ENCODE assay signal across 17 cellular contexts in genomic region chr6:85920782-85921181, GRCh38.
DNase-seq lines count a peak whose midpoint lies in the region; ATAC-seq and TF ChIP-seq lines count a peak whose summit lies in the region.
"Had no signal": no experiment of that assay in that cellular context is flagged by ENCODE, and none has a peak within 500 bp of the region (broad histone marks: within the 10 kb centered on the region; RNA-seq: fewer than 3 reads in every experiment).

No MANE protein-coding gene starts in this region.

- TF ChIP-seq RAD21 in Ishikawa (IDR thresholded peaks at IDR 0.05; ENCODE audit: low read depth), result no peak

- peak; percentile 84 for DNase-seq in NCI-H2029 (lab: John Stamatoyannopoulos, UW)
- DNase-seq in cerebellar cortex (ENCODE audit: low spot score), result peak; percentile 98
- peak; percentile 18 for DNase-seq in middle frontal gyrus (ENCODE audit: extremely low spot score, low spot score)
- no peak for DNase-seq in activated effector memory CD4-positive, alpha-beta T cell treated with Interleukin-2 at 50 U/mL for 16 hours
- no peak for DNase-seq in stimulated activated CD4-positive, alpha-beta T cell treated with anti-CD3 and anti-CD28 coated beads, Interleukin-2, amount 100 ng/mL, for 48 hours
- DNase-seq: activated B cell treated with CpG ODN at 0.5 μM for 24 hours; CD8-positive, alpha-beta T cell; EL; erythroblast; NCI-H1436; NCI-H446 treated with DMSO at 0.1 percent for 48 hours; SIG-M5; uterus had no signal

- no peak for ATAC-seq in GM21526 (IDR thresholded peaks at IDR 0.05; ENCODE audit: low FRiP score, unreplicated experiment)
- no peak for ATAC-seq in HG03442 (IDR thresholded peaks at IDR 0.05; ENCODE audit: unreplicated experiment)
- ATAC-seq: CD8-positive, alpha-beta T cell; left lobe of liver had no signal

- no peak for TF ChIP-seq EP300 in Ishikawa (IDR thresholded peaks at IDR 0.05; ENCODE audit: borderline replicate concordance)

TF ChIP-seq in Ishikawa, 13 proteins besides CTCF, POLR2A, EP300 and RAD21:
- no peak for TF ChIP-seq FOXM1 (IDR thresholded peaks at IDR 0.05; ENCODE audit: borderline replicate concordance, low read depth)
- TF ChIP-seq ZBTB7A (IDR thresholded peaks at IDR 0.05; ENCODE audit: low read depth), result no peak
- TF ChIP-seq TEAD4 (IDR thresholded peaks at IDR 0.05), result 0 out of 2 replicates have a peak, but pooled peaks have one; percentile 8
- peak; percentile 82 for TF ChIP-seq NFIC (IDR thresholded peaks at IDR 0.05)

Comparison
In these comparisons a context has a peak if more than half of its experiments do, and no peak if none do; other contexts are left out.
1. DNase-seq: peak in NCI-H2029 (single experiment), cerebellar cortex (single experiment) and middle frontal gyrus (single experiment); none in activated effector memory CD4-positive, alpha-beta T cell treated with Interleukin-2 at 50 U/mL for 16 hours (single experiment) and stimulated activated CD4-positive, alpha-beta T cell treated with anti-CD3 and anti-CD28 coated beads, Interleukin-2, amount 100 ng/mL, for 48 hours (0 of 2).